In genomic region chr9:93450817-93451761, GRCh38 we compare ENCODE assay signal across 8 cellular contexts. TPM values are rescaled to one million over a fixed set of nuclear protein-coding genes. Genes with fewer than 3 reads are reported as not detected.
A peak's percentile ranks its signal among the peaks of the same experiment; 100 is the strongest.
DNase-seq lines count a peak whose midpoint lies in the region; ATAC-seq and TF ChIP-seq lines count a peak whose summit lies in the region.

Gene FAM120A (plus strand): TSS chr9:93451685. CDS start chr9:93451916, 231 bp downstream.

- ATAC-seq in GM19035 (IDR thresholded peaks at IDR 0.05; ENCODE audit: unreplicated experiment) = peak; percentile 53
- peak; percentile 62 for ATAC-seq in HG03342 (IDR thresholded peaks at IDR 0.05; ENCODE audit: unreplicated experiment)
- peak; percentile 69 to 85 (median 77) for ATAC-seq in right lobe of liver

- H3K27me3 ChIP-seq in dorsolateral prefrontal cortex (no peaks in the 10 kb centered on the region), right lobe of liver (no peaks in the 10 kb centered on the region)

- H3K4me1 ChIP-seq in right lobe of liver = peaks cover 0 to 26% (median 12%) of the 10 kb centered on the region in 4 donors

- peak in 5 of 56 donors; percentile 5 to 23 (median 10) for TF ChIP-seq CTCF in dorsolateral prefrontal cortex (IDR thresholded peaks at IDR 0.05 in 54 of 56, conservative IDR thresholded peaks at IDR 0.05 in 2 of 56; ENCODE audit: low read depth in 1 of 56, partially characterized antibody in 56 of 56)
- no peak for TF ChIP-seq CTCF in right lobe of liver (IDR thresholded peaks at IDR 0.05)

- H3K27ac ChIP-seq in dorsolateral prefrontal cortex = peak within 1 kb of the TSS; percentile 87 to 99 (median 97)
- H3K27ac ChIP-seq in right lobe of liver = peak within 1 kb of the TSS; percentile 90 to 92 (median 92)

- TF ChIP-seq POLR2A in right lobe of liver (IDR thresholded peaks at IDR 0.05) = peak; percentile 95

- intact Hi-C loops in dorsolateral prefrontal cortex (cut with DNase I) = loop anchor here (1.0 to 10.0 kb wide), 4 partner anchors 76 to 356 kb away; partner anchors contain the start of gene CARD19 (in 2 of the 2)
- intact Hi-C loops in right lobe of liver (cut with DNase I) = no loop called here

- under 1% methylated on average over 24 of the region's 97 CpGs for WGBS in right lobe of liver (ENCODE audit: insufficient coverage, low coverage, low lambda C conversion rate, missing lambda C conversion rate)

- peak; percentile 95 for DNase-seq in AG20443 (ENCODE audit: low spot score)
- DNase-seq in NCI-H510A treated with DMSO at 0.1 percent for 48 hours (lab: John Stamatoyannopoulos, UW) = peak; percentile 91
- peak; percentile 70 to 73 for DNase-seq in activated CD4-positive, alpha-beta T cell treated with anti-CD3 and anti-CD28 coated beads, Interleukin-2, amount 50 U/mL, for 48 hours
- peak in 8 of 10 donors; percentile 36 to 82 (median 59) for DNase-seq in dorsolateral prefrontal cortex
- DNase-seq in right lobe of liver = peak; percentile 83 to 89 (median 87)
- peak; percentile 72 for DNase-seq in stimulated activated CD4-positive, alpha-beta T cell treated with anti-CD3 and anti-CD28 coated beads, Interleukin-4, amount 100 ng/mL, for 24 hours

- peaks cover 0 to 35% (median 17%) of the 10 kb centered on the region in 4 donors for H3K36me3 ChIP-seq in right lobe of liver

- H3K4me3 ChIP-seq in dorsolateral prefrontal cortex (peak within 1 kb of the TSS; percentile 72 to 99 (median 92)), right lobe of liver (peak within 1 kb of the TSS; percentile 83 to 95 (median 92))

- no peaks in the 10 kb centered on the region for H3K9me3 ChIP-seq in right lobe of liver

RNA-seq across cellular contexts. Expression of gene FAM120A, which starts in this region (rescaled TPM):
- total RNA-seq in dorsolateral prefrontal cortex = 100 to 1,000 TPM in 2 of 120 experiments, 10 to 100 TPM in 118; 57.0 to 102 (median 77.8) TPM
- 10 to 100 TPM; 61.9 to 92.1 (median 76.0) TPM for total RNA-seq in right lobe of liver

Comparison
In these comparisons a context has a peak if more than half of its experiments do, and no peak if none do; other contexts are left out.
1. Peak in every context shown above with its lines: DNase-seq, ATAC-seq, H3K4me3 ChIP-seq and H3K27ac ChIP-seq.
2. intact Hi-C loops: an anchor here in dorsolateral prefrontal cortex (1.0 to 10.0 kb wide); none called in right lobe of liver.